Comparison of ENCODE assay signal across 1 cellular context in the genomic region with DNA sequence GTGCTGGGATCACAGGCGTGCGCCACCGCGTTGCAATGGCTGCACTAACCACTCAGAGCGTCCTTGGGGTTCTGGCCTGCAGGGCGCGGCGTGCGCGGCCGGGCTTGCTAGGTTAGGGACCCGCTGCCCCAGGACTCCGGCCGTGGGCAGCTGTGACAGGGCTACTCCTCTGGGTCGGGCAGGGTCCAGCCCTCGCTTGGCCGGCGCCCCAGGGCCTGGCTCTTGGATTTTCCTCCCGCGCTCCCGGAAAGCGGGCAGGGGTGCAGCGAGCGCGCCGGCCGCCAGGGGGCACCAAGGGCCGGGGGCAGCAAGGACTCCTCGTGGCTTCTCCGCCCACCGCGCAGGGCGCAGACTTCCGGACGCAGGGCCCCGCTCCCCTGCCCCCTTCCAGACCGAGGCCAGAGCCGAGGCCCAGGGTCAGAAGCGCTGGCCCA.
TF ChIP-seq lines count a peak whose summit lies in the region.

No MANE protein-coding gene starts in this region.

TF ChIP-seq in GM12891, 5 proteins besides CTCF, POLR2A, EP300 and RAD21 (continued from another document):
- TF ChIP-seq POLR2AphosphoS5 (IDR thresholded peaks at IDR 0.05; ENCODE audit: low read depth, low read length), result no peak
